9 cellular contexts compared by ENCODE assay signal in genomic region chr2:131154071-131154531, GRCh38. TPM values are rescaled to one million over a fixed set of nuclear protein-coding genes. Genes with fewer than 3 reads are reported as not detected.
DNase-seq lines count a peak whose midpoint lies in the region; ATAC-seq and TF ChIP-seq lines count a peak whose summit lies in the region.
"Had no signal": no experiment of that assay in that cellular context is flagged by ENCODE, and none has a peak within 500 bp of the region (broad histone marks: within the 10 kb centered on the region; RNA-seq: fewer than 3 reads in every experiment).

No MANE protein-coding gene starts in this region.

- WGBS in thyroid gland, 2 donors = 35 to 39% methylated on average over 10 of the region's 10 CpGs

- H3K36me3 Mint-ChIP-seq in activated T-cell treated with anti-CD3 and anti-CD28 coated beads, Interleukin-2, amount 50 U/mL, for 4 hours (ENCODE audit: insufficient read depth) = peaks cover 8% of the 10 kb centered on the region

- DNase-seq in ELF-1 (ENCODE audit: low read depth, low spot score) = peak; percentile 89
- peak; percentile 91 for DNase-seq in HuH-7 (ENCODE audit: low spot score)
- DNase-seq in PC-9 = peak; percentile 61 to 62
- peak; percentile 56 for DNase-seq in activated T-cell treated with anti-CD3 and anti-CD28 coated beads, Interleukin-2, amount 50 U/mL, for 4 hours
- DNase-seq in fibroblast of mammary gland (ENCODE audit: low read depth) = peak; percentile 50
- peak in 39 of 56 donors; percentile 5 to 70 (median 33) for DNase-seq in nucleus accumbens (lab: John Stamatoyannopoulos, UW)
- peak; percentile 54 to 60 for DNase-seq in thyroid gland

- POLR2A ChIA-PET in PC-9 (lab: Charles Lee; ENCODE audit: unreplicated experiment) = no interaction called here

- H3K4me3 Mint-ChIP-seq in activated T-cell treated with anti-CD3 and anti-CD28 coated beads, Interleukin-2, amount 50 U/mL, for 4 hours = no peak overlapping the region

- H4K20me1 ChIP-seq in PC-9 (ENCODE audit: insufficient read depth) = no peaks in the 10 kb centered on the region; the same call in 1 of the 2 replicates

- no peaks in the 10 kb centered on the region for H3K36me3 ChIP-seq in PC-9 (ENCODE audit: low read depth)
- peaks cover 0 to 2% of the 10 kb centered on the region in 2 donors for H3K36me3 ChIP-seq in thyroid gland

- no peaks in the 10 kb centered on the region for H3K9me2 ChIP-seq in PC-9 (ENCODE audit: insufficient read depth)

- no TSS peak for BruUV-seq in PC-9 (replicated peaks; lab: Mats Ljungman, UMichigan)

- H3K4me2 ChIP-seq in PC-9 = no peak overlapping the region

- TF ChIP-seq CTCF in PC-9 (conservative IDR thresholded peaks at IDR 0.05) (peak; percentile 89), fibroblast of mammary gland (conservative IDR thresholded peaks at IDR 0.05; ENCODE audit: control insufficient read depth, insufficient read depth, low read depth, low read length) (peak; percentile 82), thyroid gland (IDR thresholded peaks at IDR 0.05) (peak; percentile 47 to 91 (median 83))

- H3K27ac ChIP-seq in PC-9 (no peak overlapping the region), thyroid gland (no peak overlapping the region)

- H3K27me3 ChIP-seq in PC-9 (ENCODE audit: insufficient read depth, low read depth) = peaks cover 17% of the 10 kb centered on the region
- H3K27me3 ChIP-seq in thyroid gland = no peaks in the 10 kb centered on the region

- H3K9me3 ChIP-seq in PC-9 (ENCODE audit: insufficient read depth, low read depth) (no peaks in the 10 kb centered on the region), thyroid gland (no peaks in the 10 kb centered on the region)

- intact Hi-C loops in PC-9 (cut with micrococcal nuclease; ENCODE audit: unreplicated experiment) (loop anchor here (5.0 to 10.0 kb wide), 4 partner anchors 181 to 991 kb away; no protein-coding TSS in a partner anchor), thyroid gland (cut with DNase I) (no loop called here)

- no peak overlapping the region for H3K4me3 ChIP-seq in PC-9
- H3K4me3 ChIP-seq in fibroblast of mammary gland (ENCODE audit: control insufficient read depth, low read depth, low read length) = no peak overlapping the region
- no peak overlapping the region for H3K4me3 ChIP-seq in thyroid gland (replicated peaks in 1 of 3)

- TF ChIP-seq POLR2A in thyroid gland (IDR thresholded peaks at IDR 0.05) = no peak

- H3K4me1 Mint-ChIP-seq in activated T-cell treated with anti-CD3 and anti-CD28 coated beads, Interleukin-2, amount 50 U/mL, for 4 hours (ENCODE audit: low read depth) = peaks cover 28% of the 10 kb centered on the region

- ATAC-seq in GM21619 (IDR thresholded peaks at IDR 0.05; ENCODE audit: unreplicated experiment) = peak; percentile 86
- peak; percentile 98 to 99 for ATAC-seq in activated T-cell treated with anti-CD3 and anti-CD28 coated beads, Interleukin-2, amount 50 U/mL, for 4 hours

- CTCF ChIA-PET in PC-9 (lab: Charles Lee) = interaction anchor here (1.4 kb wide), 1 partner anchor 518 kb away, joined by 11 read pairs; no protein-coding TSS in a partner anchor

- H3F3A ChIP-seq in PC-9 (ENCODE audit: insufficient read depth, low read depth) = peaks cover 4% of the 10 kb centered on the region; the same call in 1 of the 2 replicates

- H3K27me3 Mint-ChIP-seq in activated T-cell treated with anti-CD3 and anti-CD28 coated beads, Interleukin-2, amount 50 U/mL, for 4 hours (ENCODE audit: low read depth) = no peaks in the 10 kb centered on the region

- no peaks in the 10 kb centered on the region for H3K4me1 ChIP-seq in PC-9 (replicated peaks; ENCODE audit: insufficient read depth)
- H3K4me1 ChIP-seq in thyroid gland = peaks cover 0 to 2% of the 10 kb centered on the region in 2 donors

- no peaks in the 10 kb centered on the region for H3K79me2 ChIP-seq in PC-9 (ENCODE audit: low read depth)

- H2AFZ ChIP-seq in PC-9 = no peak overlapping the region

- H3K9me3 Mint-ChIP-seq in activated T-cell treated with anti-CD3 and anti-CD28 coated beads, Interleukin-2, amount 50 U/mL, for 4 hours = no peaks in the 10 kb centered on the region

RNA-seq across cellular contexts. Expression of gene PLEKHB2, which starts 49.0 kb away (rescaled TPM):
- total RNA-seq in PC-9 (2021) (43.7 and 46.2 TPM in 2 replicates), thyroid gland (100 to 1,000 TPM in 2 of 4 donors, 10 to 100 TPM in 2; 87.3 to 122 (median 103) TPM)
- 10 to 100 TPM; 55.6 to 61.1 (median 57.7) TPM for total RNA-seq in activated T-cell treated with anti-CD3 and anti-CD28 coated beads, Interleukin-2, amount 50 U/mL, for 4 hours

RNA-seq across cellular contexts. Expression of gene POTEE, which starts 55.2 kb away (rescaled TPM):
- total RNA-seq in PC-9 (2021) = 0.20 TPM in 1 of 2 replicates, not detected in the other
- total RNA-seq in activated T-cell treated with anti-CD3 and anti-CD28 coated beads, Interleukin-2, amount 50 U/mL, for 4 hours = under 1 TPM; 0.18 to 0.20 (median 0.19) TPM
- under 1 TPM in 2 of 4 donors, not detected in 2; 0.11 to 0.40 TPM for total RNA-seq in thyroid gland
- total RNA-seq: mononuclear cell had no signal

Comparison
In these comparisons a context has a peak if more than half of its experiments do, and no peak if none do; other contexts are left out.
1. DNase-seq: peak in every context shown above with its lines; median percentile 91 in HuH-7; 89 in ELF-1; 62 in PC-9; 57 in thyroid gland; 56 in activated T-cell treated with anti-CD3 and anti-CD28 coated beads, Interleukin-2, amount 50 U/mL, for 4 hours; 50 in fibroblast of mammary gland; 33 in nucleus accumbens.